In genomic region chr16:29219966-29220646, GRCh38 we compare ENCODE assay signal across 8 cellular contexts.
DNase-seq lines count a peak whose midpoint lies in the region; ATAC-seq and TF ChIP-seq lines count a peak whose summit lies in the region.
"Not testable (repeated sequence)": the region's sequence is repeated elsewhere in the genome, so short reads cannot be mapped to it uniquely, and the experiment has no call there.

No MANE protein-coding gene starts in this region.

- intact Hi-C loops in breast epithelium (cut with DNase I; ENCODE audit: low total_unique reads), result not testable (repeated sequence)

- H3K4me1 ChIP-seq in GM23248 (ENCODE audit: insufficient read depth) (peaks cover 33% of the 10 kb centered on the region), osteoblast (ENCODE audit: insufficient read depth, low read length) (peaks cover 33% of the 10 kb centered on the region)
- not testable (repeated sequence) for H3K4me1 ChIP-seq in breast epithelium, right atrium auricular region, suprapubic skin

- CTCF ChIA-PET in AG04449 (lab: Yijun Ruan, JAX); WTC11 (lab: Charles Lee): not testable (repeated sequence)

- in situ Hi-C loops in GM23248 (cut with MboI), result not testable (repeated sequence)

- not testable (repeated sequence) for H3K27me3 Mint-ChIP-seq in WTC11 (ENCODE audit: low read depth)

- H3K36me3 Mint-ChIP-seq in WTC11, result peaks cover 12% of the 10 kb centered on the region

- TF ChIP-seq POLR2A in breast epithelium (IDR thresholded peaks at IDR 0.05); suprapubic skin (IDR thresholded peaks at IDR 0.05): not testable (repeated sequence)

- H3K9me3 Mint-ChIP-seq in WTC11, result peaks cover 24% of the 10 kb centered on the region

- TF ChIP-seq CTCF in AG04449 (IDR thresholded peaks at IDR 0.05; ENCODE audit: insufficient read depth, low read length, missing control alignments); WTC11 (IDR thresholded peaks at IDR 0.05); breast epithelium (IDR thresholded peaks at IDR 0.05); fibroblast of pulmonary artery (IDR thresholded peaks at IDR 0.05; ENCODE audit: low read length, missing control alignments); right atrium auricular region (IDR thresholded peaks at IDR 0.05); osteoblast (IDR thresholded peaks at IDR 0.05; ENCODE audit: extremely low read depth, low read depth, low read length); suprapubic skin (IDR thresholded peaks at IDR 0.05): not testable (repeated sequence)

- 39% methylated on average over 24 of the region's 24 CpGs for WGBS in GM23248 (ENCODE audit: low coverage in 1 of 2, low lambda C conversion rate in 2 of 2, missing lambda C conversion rate in 2 of 2), 2 experiments
- 73% methylated on average over 22 of the region's 24 CpGs for WGBS in suprapubic skin

- H3F3A ChIP-seq in GM23248 (ENCODE audit: insufficient read depth), result not testable (repeated sequence)

- not testable (repeated sequence) for H4K20me1 ChIP-seq in GM23248 (ENCODE audit: insufficient read depth); osteoblast (ENCODE audit: insufficient read depth, low read length)

- H3K9me3 ChIP-seq in GM23248 (ENCODE audit: low read depth); breast epithelium; right atrium auricular region; osteoblast (ENCODE audit: low read depth, low read length); suprapubic skin: not testable (repeated sequence)

- H3K4me3 Mint-ChIP-seq in WTC11, result not testable (repeated sequence)

- H3K4me3 ChIP-seq in AG04449 (ENCODE audit: low read depth, low read length) (peak overlapping the region; percentile 52), GM23248 (peak overlapping the region; percentile 62), breast epithelium (peak overlapping the region in 1 of 3 donors; percentile 44), fibroblast of pulmonary artery (replicated peaks; ENCODE audit: low read depth, low read length) (peak overlapping the region; percentile 33), right atrium auricular region (peak overlapping the region in 1 of 2 donors; percentile 11), osteoblast (ENCODE audit: insufficient read depth, low read length) (peak overlapping the region; percentile 51)
- H3K4me3 ChIP-seq in suprapubic skin, result not testable (repeated sequence)

- peak overlapping the region; percentile 86 for H3K27ac ChIP-seq in GM23248
- peak overlapping the region; percentile 29 to 79 for H3K27ac ChIP-seq in breast epithelium
- peak overlapping the region; percentile 25 to 39 for H3K27ac ChIP-seq in right atrium auricular region
- H3K27ac ChIP-seq in osteoblast (ENCODE audit: low read depth, low read length), result peak overlapping the region; percentile 77
- H3K27ac ChIP-seq in suprapubic skin, result peak overlapping the region; percentile 51

- not testable (repeated sequence) for DNase-seq in AG04449 (ENCODE audit: low read depth, low spot score); WTC11 (ENCODE audit: low spot score); right atrium auricular region (ENCODE audit: low spot score); osteoblast (ENCODE audit: insufficient read length, low spot score, missing footprints)
- peak; percentile 56 for DNase-seq in GM23248
- DNase-seq in breast epithelium (ENCODE audit: low spot score in 2 of 2), result peak in 1 of 2 donors; percentile 17
- peak; percentile 27 for DNase-seq in fibroblast of pulmonary artery (ENCODE audit: low read depth)
- DNase-seq in suprapubic skin (ENCODE audit: low spot score in 2 of 2), result peak; percentile 56 to 71

- not testable (repeated sequence) for ATAC-seq in WTC11

- not testable (repeated sequence) for H3K36me3 ChIP-seq in GM23248 (ENCODE audit: low read depth); breast epithelium; right atrium auricular region; osteoblast (ENCODE audit: insufficient read depth, low read length); suprapubic skin

- peak overlapping the region; percentile 78 for H2AFZ ChIP-seq in GM23248
- H2AFZ ChIP-seq in osteoblast (ENCODE audit: low read length), result peak overlapping the region; percentile 41

- not testable (repeated sequence) for H3K4me1 Mint-ChIP-seq in WTC11

- peak overlapping the region; percentile 29 for H3K27ac Mint-ChIP-seq in WTC11

- peak overlapping the region; percentile 81 for H3K9ac ChIP-seq in GM23248

- H3K9me2 ChIP-seq in GM23248 (ENCODE audit: insufficient read depth), result not testable (repeated sequence)

- H3K4me2 ChIP-seq in GM23248 (ENCODE audit: unreplicated experiment), result peak overlapping the region; percentile 74
- H3K4me2 ChIP-seq in osteoblast (ENCODE audit: insufficient read depth, low read length), result peak overlapping the region; percentile 82

- POLR2A ChIA-PET in AG04449 (lab: Yijun Ruan, JAX); WTC11 (lab: Charles Lee): not testable (repeated sequence)

- not testable (repeated sequence) for H3K79me2 ChIP-seq in GM23248 (ENCODE audit: insufficient read depth); osteoblast (ENCODE audit: insufficient read depth, low read length)

- not testable (repeated sequence) for TF ChIP-seq EP300 in suprapubic skin (IDR thresholded peaks at IDR 0.05)

- H3K27me3 ChIP-seq in GM23248 (replicated peaks; ENCODE audit: insufficient read depth); breast epithelium; right atrium auricular region; osteoblast (ENCODE audit: insufficient read depth, low read length); suprapubic skin: not testable (repeated sequence)

Comparison
In these comparisons a context has a peak if more than half of its experiments do, and no peak if none do; other contexts are left out.
1. H3K27ac ChIP-seq: peak in every context shown above with its lines; median percentile 86 in GM23248; 77 in osteoblast; 54 in breast epithelium; 51 in suprapubic skin; 32 in right atrium auricular region.